ENCODE assay signal across 9 cellular contexts in the genomic region with DNA sequence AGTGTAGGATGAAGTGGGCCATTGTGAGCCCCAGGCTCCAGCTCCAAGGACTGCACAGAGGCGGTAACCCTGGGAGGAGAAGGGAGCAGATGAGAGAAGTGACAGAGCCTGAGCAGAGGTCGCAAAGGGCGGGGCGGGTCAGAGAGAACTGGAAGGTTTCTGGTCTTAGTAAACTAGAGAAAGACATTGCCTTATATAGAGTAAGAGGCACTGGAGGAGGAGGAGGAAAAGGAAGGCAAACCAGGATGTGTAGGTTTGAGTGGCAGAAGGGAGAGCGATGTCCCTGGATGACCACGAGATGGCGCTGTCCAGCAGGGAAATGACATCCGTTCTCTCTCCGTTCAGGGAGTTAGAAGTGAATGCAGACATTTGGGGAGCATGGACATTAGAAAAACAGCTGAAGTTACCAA. TPM values are rescaled to one million over a fixed set of nuclear protein-coding genes. Genes with fewer than 3 reads are reported as not detected.
DNase-seq lines count a peak whose midpoint lies in the region; ATAC-seq and TF ChIP-seq lines count a peak whose summit lies in the region.
"Had no signal": no experiment of that assay in that cellular context is flagged by ENCODE, and none has a peak within 500 bp of the region (broad histone marks: within the 10 kb centered on the region; RNA-seq: fewer than 3 reads in every experiment).

No MANE protein-coding gene starts in this region.

- DNase-seq in DMS53 (lab: John Stamatoyannopoulos, UW) (peak; percentile 77), KBM-7 (peak; percentile 94), RPMI8226 (peak; percentile 85), foreskin melanocyte (peak; percentile 76), omental fat pad (ENCODE audit: low spot score) (peak; percentile 50), tibial artery (peak; percentile 45 to 78)

- no peaks in the 10 kb centered on the region for H3K27me3 ChIP-seq in tibial artery

- peaks cover 0 to 6% (median 3%) of the 10 kb centered on the region in 3 donors for H3K9me3 ChIP-seq in tibial artery

- peak overlapping the region; percentile 5 for H3K27ac Mint-ChIP-seq in activated T-helper 17 cell treated with anti-CD3 and anti-CD28 coated beads, Interleukin-2, amount 50 U/mL, for 72 hours

- peaks cover 9% of the 10 kb centered on the region for H3K9me3 Mint-ChIP-seq in activated T-helper 17 cell treated with anti-CD3 and anti-CD28 coated beads, Interleukin-2, amount 50 U/mL, for 72 hours

- ATAC-seq in GM21576 (IDR thresholded peaks at IDR 0.05; ENCODE audit: unreplicated experiment) (peak; percentile 87), omental fat pad (ENCODE audit: low FRiP score) (peak; percentile 41)
- peak; percentile 96 for ATAC-seq in activated T-helper 17 cell treated with anti-CD3 and anti-CD28 coated beads, Interleukin-2, amount 50 U/mL, for 72 hours (replicated peaks)

- intact Hi-C loops in tibial artery (cut with DNase I; ENCODE audit: low total_unique reads) = no loop called here

- H3K36me3 Mint-ChIP-seq in activated T-helper 17 cell treated with anti-CD3 and anti-CD28 coated beads, Interleukin-2, amount 50 U/mL, for 72 hours (ENCODE audit: low read depth) = no peaks in the 10 kb centered on the region

- H3K4me1 Mint-ChIP-seq in activated T-helper 17 cell treated with anti-CD3 and anti-CD28 coated beads, Interleukin-2, amount 50 U/mL, for 72 hours = peaks cover 9% of the 10 kb centered on the region

- TF ChIP-seq CTCF in omental fat pad (IDR thresholded peaks at IDR 0.05) = peak in 2 of 3 donors; percentile 38 to 65
- TF ChIP-seq CTCF in tibial artery (IDR thresholded peaks at IDR 0.05) = peak; percentile 75 to 89

- H3K27me3 Mint-ChIP-seq in activated T-helper 17 cell treated with anti-CD3 and anti-CD28 coated beads, Interleukin-2, amount 50 U/mL, for 72 hours = no peaks in the 10 kb centered on the region

- H3K4me3 ChIP-seq in tibial artery = no peak overlapping the region

- peaks cover 0 to 11% (median 4%) of the 10 kb centered on the region in 4 donors for H3K4me1 ChIP-seq in tibial artery

- in situ Hi-C loops in KBM-7 (cut with MboI; ENCODE audit: low pct_unique_long_range_greater_than_20kb, low sequenced_read_pairs) = no loop called here

- H3K27ac ChIP-seq in tibial artery = no peak overlapping the region
- H3K27ac ChIP-seq: epithelial cell of prostate had no signal

- peaks cover 0 to 14% (median 6%) of the 10 kb centered on the region in 3 donors for H3K36me3 ChIP-seq in tibial artery

- H3K4me3 Mint-ChIP-seq in activated T-helper 17 cell treated with anti-CD3 and anti-CD28 coated beads, Interleukin-2, amount 50 U/mL, for 72 hours = peak overlapping the region; percentile 24

RNA-seq across cellular contexts. Expression of a gene that starts 49.0 kb away (rescaled TPM):
- 1 to 10 TPM; 5.9 to 8.8 TPM for total RNA-seq in activated T-helper 17 cell treated with anti-CD3 and anti-CD28 coated beads, Interleukin-2, amount 50 U/mL, for 72 hours
- 1 to 10 TPM; 2.7 to 8.0 (median 5.0) TPM for total RNA-seq in omental fat pad

Comparison
In these comparisons a context has a peak if more than half of its experiments do, and no peak if none do; other contexts are left out.
1. ATAC-seq: peak in every context shown above with its lines; median percentile 96 in activated T-helper 17 cell treated with anti-CD3 and anti-CD28 coated beads, Interleukin-2, amount 50 U/mL, for 72 hours; 87 in GM21576; 41 in omental fat pad.